In the genomic region with DNA sequence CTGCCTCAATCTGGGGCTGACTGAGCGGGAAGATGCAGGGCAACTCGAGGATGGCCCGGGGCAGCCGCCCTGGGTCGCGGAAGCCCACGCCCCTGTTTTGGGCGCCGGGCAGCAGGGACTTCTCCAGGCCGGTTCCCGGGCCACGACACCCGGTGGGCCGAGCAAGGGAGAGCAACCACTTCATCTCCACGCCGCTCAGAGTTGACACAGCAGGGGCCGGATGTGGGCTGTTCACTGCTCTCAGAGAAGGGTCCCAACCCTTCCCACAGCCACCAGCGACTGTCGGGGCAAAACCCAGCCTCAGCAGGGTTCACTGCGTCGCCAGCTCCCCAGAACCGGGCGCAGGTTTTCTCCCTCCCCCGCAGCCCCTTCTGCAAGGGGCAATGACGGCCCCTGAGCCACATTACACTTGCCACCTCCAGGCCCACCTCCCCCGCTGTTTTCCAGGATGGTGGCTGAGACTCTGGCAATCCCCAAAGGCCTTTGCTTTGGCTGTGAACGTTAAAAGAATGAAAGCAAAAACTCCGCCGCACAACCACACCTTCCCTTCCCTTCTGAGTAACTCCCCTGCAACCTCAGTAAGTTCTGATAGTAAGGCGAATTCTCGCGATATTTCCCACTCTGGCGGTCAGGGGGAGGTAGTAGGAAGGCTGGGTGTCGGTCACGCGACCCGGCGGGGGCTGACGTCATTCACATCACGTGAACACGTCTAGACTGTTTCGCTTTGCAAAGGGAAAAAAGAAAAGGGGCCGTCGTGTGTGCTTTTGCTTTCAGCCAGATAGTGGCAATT, we compare ENCODE assay signal across 8 cellular contexts. TPM values are rescaled to one million over a fixed set of nuclear protein-coding genes. Genes with fewer than 3 reads are reported as not detected.
DNase-seq lines count a peak whose midpoint lies in the region; ATAC-seq, FAIRE-seq and TF ChIP-seq lines count a peak whose summit lies in the region.

No MANE protein-coding gene starts in this region.

- POLR2A ChIA-PET in activated CD4-positive, alpha-beta T cell treated with anti-CD3 and anti-CD28 coated beads for 36 hours (lab: Charles Lee), result interaction anchor here (1.0 kb wide), 1 partner anchor 78 kb away, joined by 3 read pairs; no protein-coding TSS in a partner anchor

- H3K9ac ChIP-seq in kidney (ENCODE audit: low read length in 2 of 2), result peak overlapping the region; percentile 87 to 98

- peak overlapping the region; percentile 96 for H3K27ac Mint-ChIP-seq in activated CD4-positive, alpha-beta T cell treated with anti-CD3 and anti-CD28 coated beads for 36 hours

- peaks cover 27% of the 10 kb centered on the region for H3K36me3 Mint-ChIP-seq in activated CD4-positive, alpha-beta T cell treated with anti-CD3 and anti-CD28 coated beads for 36 hours (ENCODE audit: low read depth)

- H3K9me3 ChIP-seq in kidney (ENCODE audit: control insufficient read depth in 1 of 2, low read length in 2 of 2), result no peaks in the 10 kb centered on the region

- TF ChIP-seq CTCF in choroid plexus epithelial cell (conservative IDR thresholded peaks at IDR 0.05; ENCODE audit: low read depth, low read length) (peak; percentile 15), kidney (IDR thresholded peaks at IDR 0.05; ENCODE audit: borderline replicate concordance, extremely low read depth, insufficient read depth) (peak; percentile 5)

- CTCF ChIA-PET in activated CD4-positive, alpha-beta T cell treated with anti-CD3 and anti-CD28 coated beads for 36 hours (lab: Charles Lee), result interaction anchor here (0.5 to 2.0 kb wide), 5 partner anchors 18 to 480 kb away, joined by 3 to 4 read pairs (median 4); no protein-coding TSS in a partner anchor

- peak; percentile 79 for ATAC-seq in HG03378 (IDR thresholded peaks at IDR 0.05; ENCODE audit: unreplicated experiment)
- ATAC-seq in activated CD4-positive, alpha-beta T cell treated with anti-CD3 and anti-CD28 coated beads for 36 hours, result peak; percentile 71

- H3K4me1 ChIP-seq in kidney (ENCODE audit: control insufficient read depth in 1 of 2, insufficient read depth in 1 of 2, low read depth in 1 of 2, low read length in 2 of 2), result no peaks in the 10 kb centered on the region

- peak overlapping the region; percentile 83 for H3K4me3 ChIP-seq in choroid plexus epithelial cell (ENCODE audit: low read depth, low read length)
- H3K4me3 ChIP-seq in kidney (ENCODE audit: low read length in 2 of 2), result peak overlapping the region; percentile 62 to 71

- no peaks in the 10 kb centered on the region for H3K9me3 Mint-ChIP-seq in activated CD4-positive, alpha-beta T cell treated with anti-CD3 and anti-CD28 coated beads for 36 hours (ENCODE audit: low read depth)

- H3K4me3 Mint-ChIP-seq in activated CD4-positive, alpha-beta T cell treated with anti-CD3 and anti-CD28 coated beads for 36 hours, result peak overlapping the region; percentile 97

- intact Hi-C loops in activated CD4-positive, alpha-beta T cell treated with anti-CD3 and anti-CD28 coated beads for 36 hours (cut with DNase I, micrococcal nuclease), result loop anchor here (1.0 to 10.0 kb wide), 19 partner anchors 60 to 1477 kb away; partner anchors contain the start of genes LARP7 (in 1 of the 2), TIFA (in 1 of the 2) and ZGRF1 (in 1 of the 2)
- intact Hi-C loops in kidney (cut with DNase I), result no loop called here

- peak overlapping the region; percentile 98 to 99 for H3K27ac ChIP-seq in kidney (ENCODE audit: low read depth in 2 of 2, low read length in 2 of 2)

- DNase-seq in Ammon's horn (ENCODE audit: low spot score) (peak; percentile 99), NCI-H510A (lab: John Stamatoyannopoulos, UW) (peak; percentile 93), choroid plexus epithelial cell (ENCODE audit: low read depth) (peak; percentile 100), kidney (peak; percentile 100)
- peak; percentile 100 for DNase-seq in activated CD4-positive, alpha-beta T cell treated with anti-CD3 and anti-CD28 coated beads for 36 hours
- DNase-seq in stimulated activated CD4-positive, alpha-beta T cell treated with anti-CD3 and anti-CD28 coated beads, Interleukin-15, amount 100 ng/mL, for 1 hour (ENCODE audit: low read depth in 1 of 2, low spot score in 1 of 2), result peak; percentile 94 to 95

- peak; percentile 98 for FAIRE-seq in kidney (lab: Jason Lieb, UNC)

- peaks cover 45% of the 10 kb centered on the region for H3K4me1 Mint-ChIP-seq in activated CD4-positive, alpha-beta T cell treated with anti-CD3 and anti-CD28 coated beads for 36 hours

- peak; percentile 79 for TF ChIP-seq POLR2A in GM19099 (IDR thresholded peaks at IDR 0.05; ENCODE audit: extremely low read depth, insufficient read length, low read depth)

- H3K27me3 Mint-ChIP-seq in activated CD4-positive, alpha-beta T cell treated with anti-CD3 and anti-CD28 coated beads for 36 hours, result no peaks in the 10 kb centered on the region

- no peaks in the 10 kb centered on the region for H3K36me3 ChIP-seq in kidney (ENCODE audit: control insufficient read depth in 1 of 2, insufficient read depth in 2 of 2, low read length in 2 of 2)

RNA-seq across cellular contexts. Expression of gene CAMK2D, which starts 0.7 kb away (rescaled TPM):
- total RNA-seq in activated CD4-positive, alpha-beta T cell treated with anti-CD3 and anti-CD28 coated beads for 36 hours, result 10 to 100 TPM; 70.3 to 71.3 TPM
- total RNA-seq in kidney, result 34.7 TPM
- polyA plus RNA-seq in kidney (ENCODE audit: insufficient read depth, low read depth, low replicate concordance), result 9.1 TPM

Comparison
In these comparisons a context has a peak if more than half of its experiments do, and no peak if none do; other contexts are left out.
1. Peak in every context shown above with its lines: DNase-seq, ATAC-seq, H3K4me3 ChIP-seq and H3K27ac ChIP-seq.